In the genomic region with DNA sequence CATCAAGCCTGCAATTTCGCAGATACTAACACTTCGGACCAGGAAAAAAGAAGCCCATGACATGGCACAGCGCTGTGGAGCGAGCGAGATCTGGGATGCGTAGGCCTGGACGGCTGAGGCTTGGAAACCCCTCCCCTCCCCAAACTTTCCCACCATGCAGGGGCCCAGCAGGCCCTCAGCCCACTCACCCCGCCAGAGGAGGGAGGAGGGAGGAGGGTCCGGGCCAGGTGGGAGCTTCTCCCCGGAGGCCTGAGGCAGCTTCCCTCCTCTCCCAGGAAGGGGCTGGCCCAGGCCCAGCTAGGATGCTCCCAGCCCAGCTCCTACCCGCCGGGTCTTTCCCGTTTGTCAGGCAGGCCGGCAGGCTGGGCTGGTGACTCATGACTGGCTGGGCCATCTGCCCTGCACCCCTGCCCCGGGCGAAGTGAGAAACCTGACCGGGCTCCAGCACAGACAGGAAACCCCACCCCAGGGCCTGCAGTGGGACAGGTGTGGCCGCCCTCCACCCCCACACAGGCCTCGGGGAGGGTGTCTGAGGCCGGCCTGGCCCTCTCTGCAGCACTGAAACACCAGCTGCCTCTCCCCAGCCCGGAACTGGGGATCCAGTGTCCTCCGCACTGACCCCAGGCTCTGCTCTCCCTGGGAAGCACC, we compare ENCODE assay signal across 8 cellular contexts. TPM values are rescaled to one million over a fixed set of nuclear protein-coding genes. Genes with fewer than 3 reads are reported as not detected.
DNase-seq lines count a peak whose midpoint lies in the region; TF ChIP-seq lines count a peak whose summit lies in the region.

No MANE protein-coding gene starts in this region.

- in situ Hi-C loops in ACHN (cut with HindIII; ENCODE audit: low pct_ligation_motif_present, low pct_unique_long_range_greater_than_20kb, low sequenced_read_pairs) = no loop called here
- in situ Hi-C loops in GM13977 (cut with MboI; ENCODE audit: low pct_unique_long_range_greater_than_20kb, low sequenced_read_pairs, unreplicated experiment) = no loop called here

- peaks cover 20% of the 10 kb centered on the region for H3K27me3 ChIP-seq in SJCRH30
- H3K27me3 ChIP-seq in osteoblast (ENCODE audit: insufficient read depth, low read length) = peaks cover 18% of the 10 kb centered on the region

- H2AFZ ChIP-seq in osteoblast (ENCODE audit: low read length) = no peak overlapping the region

- no peak overlapping the region for H3K4me2 ChIP-seq in osteoblast (ENCODE audit: insufficient read depth, low read length)

- H3K27ac ChIP-seq in SJCRH30 = peak overlapping the region; percentile 79
- H3K27ac ChIP-seq in osteoblast (ENCODE audit: low read depth, low read length) = peak overlapping the region; percentile 17

- H3K9me3 ChIP-seq in SJCRH30 (replicated peaks) (no peaks in the 10 kb centered on the region), osteoblast (ENCODE audit: low read depth, low read length) (no peaks in the 10 kb centered on the region)

- no peaks in the 10 kb centered on the region for H4K20me1 ChIP-seq in osteoblast (ENCODE audit: insufficient read depth, low read length)

- H3K4me1 ChIP-seq in SJCRH30 (peaks cover 83% of the 10 kb centered on the region), osteoblast (ENCODE audit: insufficient read depth, low read length) (peaks cover 11% of the 10 kb centered on the region)

- no peaks in the 10 kb centered on the region for H3K79me2 ChIP-seq in osteoblast (ENCODE audit: insufficient read depth, low read length)

- TF ChIP-seq CTCF in fibroblast of the aortic adventitia (IDR thresholded peaks at IDR 0.05; ENCODE audit: insufficient read depth, low read length) (no peak), osteoblast (IDR thresholded peaks at IDR 0.05; ENCODE audit: extremely low read depth, low read depth, low read length) (no peak), GM13977 (IDR thresholded peaks at IDR 0.05; ENCODE audit: extremely low read depth, insufficient read depth, missing control alignments) (no peak)

- H3K4me3 ChIP-seq in SJCRH30 = peak overlapping the region; percentile 28
- H3K4me3 ChIP-seq in fibroblast of the aortic adventitia (ENCODE audit: low read depth, low read length) = no peak overlapping the region
- H3K4me3 ChIP-seq in osteoblast (ENCODE audit: insufficient read depth, low read length) = no peak overlapping the region

- DNase-seq in ACHN (peak; percentile 90), HK-2 (ENCODE audit: unreplicated experiment) (peak; percentile 95), SJCRH30 (peak; percentile 100), fibroblast of the aortic adventitia (ENCODE audit: low read depth) (peak; percentile 84), osteoblast (ENCODE audit: insufficient read length, low spot score, missing footprints) (peak; percentile 100), NCI-H1048 (lab: John Stamatoyannopoulos, UW) (no peak), GM13977 (ENCODE audit: low spot score) (no peak)
- DNase-seq in stimulated activated CD4-positive, alpha-beta T cell treated with anti-CD3 and anti-CD28 coated beads, Interleukin-12 subunit alpha, Interleukin-12 subunit beta, amount 100 ng/mL, for 4 hours = no peak

- no peaks in the 10 kb centered on the region for H3K36me3 ChIP-seq in SJCRH30
- H3K36me3 ChIP-seq in osteoblast (ENCODE audit: insufficient read depth, low read length) = no peaks in the 10 kb centered on the region

RNA-seq across cellular contexts. Expression of a gene that starts 34.3 kb away (rescaled TPM):
- total RNA-seq in SJCRH30 (2014; rRNA removed; shearing (Covaris generic)) = 97.0 and 99.8 TPM in 2 replicates
- total RNA-seq in fibroblast of the aortic adventitia (ENCODE audit: low replicate concordance) (49.5 and 90.5 TPM in 2 replicates), osteoblast (85.5 and 92.6 TPM in 2 replicates)

Comparison
In these comparisons a context has a peak if more than half of its experiments do, and no peak if none do; other contexts are left out.
1. DNase-seq: peak in ACHN (single experiment), HK-2 (single experiment), SJCRH30 (2 of 2), fibroblast of the aortic adventitia (single experiment) and osteoblast (single experiment); none in NCI-H1048 (single experiment), GM13977 (single experiment) and stimulated activated CD4-positive, alpha-beta T cell treated with anti-CD3 and anti-CD28 coated beads, Interleukin-12 subunit alpha, Interleukin-12 subunit beta, amount 100 ng/mL, for 4 hours (single experiment).